ENCODE assay signal across 1 cellular context in genomic region chr19:45351401-45351952, GRCh38.
TF ChIP-seq lines count a peak whose summit lies in the region.

No MANE protein-coding gene starts in this region.

TF ChIP-seq in H1, 55 proteins besides CTCF, POLR2A, EP300 and RAD21:
- TF ChIP-seq SP2 (IDR thresholded peaks at IDR 0.05; ENCODE audit: low read length) (no peak), GABPA (IDR thresholded peaks at IDR 0.05; ENCODE audit: borderline replicate concordance, insufficient read depth, low read length) (no peak)
